Comparison of ENCODE assay signal across 2 cellular contexts in genomic region chr22:26660961-26661578, GRCh38.
TF ChIP-seq lines count a peak whose summit lies in the region.

No MANE protein-coding gene starts in this region.

TF ChIP-seq in IMR-90, 13 proteins besides CTCF, POLR2A, EP300 and RAD21:
- TF ChIP-seq FOS (IDR thresholded peaks at IDR 0.05; ENCODE audit: low read depth, low read length) (no peak), USF2 (IDR thresholded peaks at IDR 0.05; ENCODE audit: low read depth, low read length) (no peak), BHLHE40 (IDR thresholded peaks at IDR 0.05; ENCODE audit: low read depth, low read length) (no peak), CEBPB (IDR thresholded peaks at IDR 0.05; ENCODE audit: low read depth, low read length) (no peak), CHD1 (IDR thresholded peaks at IDR 0.05; ENCODE audit: low read depth, low read length) (no peak), RFX5 (IDR thresholded peaks at IDR 0.05; ENCODE audit: low read depth, low read length) (no peak), MXI1 (IDR thresholded peaks at IDR 0.05; ENCODE audit: borderline replicate concordance, low read depth, low read length) (no peak), MAZ (IDR thresholded peaks at IDR 0.05; ENCODE audit: borderline replicate concordance, low read depth, low read length) (no peak), MAFK (IDR thresholded peaks at IDR 0.05; ENCODE audit: low read depth, low read length) (no peak), NFE2L2 (IDR thresholded peaks at IDR 0.05; ENCODE audit: low read depth, low read length) (no peak), RCOR1 (IDR thresholded peaks at IDR 0.05; ENCODE audit: insufficient replicate concordance, low read length) (no peak), ELK1 (IDR thresholded peaks at IDR 0.05; ENCODE audit: borderline replicate concordance, low read depth, low read length) (no peak), SMC3 (IDR thresholded peaks at IDR 0.05; ENCODE audit: low read depth, low read length) (no peak)
TF ChIP-seq in IMR-90: peak in this region for 0.

TF ChIP-seq in WTC11, 78 proteins besides CTCF, POLR2A, EP300 and RAD21:
- TF ChIP-seq NFE2L1 (CRISPR knock-in tag; IDR thresholded peaks at IDR 0.05) (no peak), ZNF317 (CRISPR knock-in tag; IDR thresholded peaks at IDR 0.05; ENCODE audit: borderline replicate concordance, low read depth) (no peak), STAT6 (CRISPR knock-in tag; conservative IDR thresholded peaks at IDR 0.05; ENCODE audit: low read depth) (no peak), CBFB (CRISPR knock-in tag; IDR thresholded peaks at IDR 0.05; ENCODE audit: low read depth) (no peak), JAZF1 (CRISPR knock-in tag; IDR thresholded peaks at IDR 0.05) (no peak), ZNF281 (CRISPR knock-in tag; IDR thresholded peaks at IDR 0.05) (no peak), OVOL2 (CRISPR knock-in tag; IDR thresholded peaks at IDR 0.05; ENCODE audit: borderline replicate concordance) (no peak), ZMAT4 (CRISPR knock-in tag; IDR thresholded peaks at IDR 0.05) (no peak), EMX1 (CRISPR knock-in tag; IDR thresholded peaks at IDR 0.05) (no peak), IRF1 (CRISPR knock-in tag; IDR thresholded peaks at IDR 0.05) (no peak), ATF2 (CRISPR knock-in tag; IDR thresholded peaks at IDR 0.05; ENCODE audit: borderline replicate concordance, low read depth) (no peak)
